10 cellular contexts compared by ENCODE assay signal in genomic region chr17:73621685-73622084, GRCh38. TPM values are rescaled to one million over a fixed set of nuclear protein-coding genes. Genes with fewer than 3 reads are reported as not detected.
"Had no signal": no experiment of that assay in that cellular context is flagged by ENCODE, and none has a peak within 500 bp of the region (broad histone marks: within the 10 kb centered on the region; RNA-seq: fewer than 3 reads in every experiment).

No MANE protein-coding gene starts in this region.

- H3K4me3 ChIP-seq: GM23248, HAP-1 had no signal

- H3K4me2 ChIP-seq: KMS-11 had no signal

- FAIRE-seq: HTR-8/SVneo had no signal

- DNase-seq: GM23248, GOT3, H7, KBM-7 had no signal

- H3K4me1 ChIP-seq: HAP-1 had no signal

- H3K9me3 ChIP-seq: HAP-1 had no signal

- H3K27me3 Mint-ChIP-seq: IgD-negative memory B cell had no signal

- H3K27ac ChIP-seq: GM23248, KMS-11 had no signal

- H3K4me3 Mint-ChIP-seq: IgD-negative memory B cell had no signal

- H3K36me3 ChIP-seq: HAP-1 had no signal

- ATAC-seq: HCT116 had no signal

- H3K9ac ChIP-seq: GM23248, KMS-11 had no signal

- H2AFZ ChIP-seq: GM23248 had no signal

RNA-seq across cellular contexts. Expression of gene SDK2, which starts 22.6 kb away (rescaled TPM):
- total RNA-seq: HT-29 had no signal
